ENCODE assay signal across 8 cellular contexts in the genomic region with DNA sequence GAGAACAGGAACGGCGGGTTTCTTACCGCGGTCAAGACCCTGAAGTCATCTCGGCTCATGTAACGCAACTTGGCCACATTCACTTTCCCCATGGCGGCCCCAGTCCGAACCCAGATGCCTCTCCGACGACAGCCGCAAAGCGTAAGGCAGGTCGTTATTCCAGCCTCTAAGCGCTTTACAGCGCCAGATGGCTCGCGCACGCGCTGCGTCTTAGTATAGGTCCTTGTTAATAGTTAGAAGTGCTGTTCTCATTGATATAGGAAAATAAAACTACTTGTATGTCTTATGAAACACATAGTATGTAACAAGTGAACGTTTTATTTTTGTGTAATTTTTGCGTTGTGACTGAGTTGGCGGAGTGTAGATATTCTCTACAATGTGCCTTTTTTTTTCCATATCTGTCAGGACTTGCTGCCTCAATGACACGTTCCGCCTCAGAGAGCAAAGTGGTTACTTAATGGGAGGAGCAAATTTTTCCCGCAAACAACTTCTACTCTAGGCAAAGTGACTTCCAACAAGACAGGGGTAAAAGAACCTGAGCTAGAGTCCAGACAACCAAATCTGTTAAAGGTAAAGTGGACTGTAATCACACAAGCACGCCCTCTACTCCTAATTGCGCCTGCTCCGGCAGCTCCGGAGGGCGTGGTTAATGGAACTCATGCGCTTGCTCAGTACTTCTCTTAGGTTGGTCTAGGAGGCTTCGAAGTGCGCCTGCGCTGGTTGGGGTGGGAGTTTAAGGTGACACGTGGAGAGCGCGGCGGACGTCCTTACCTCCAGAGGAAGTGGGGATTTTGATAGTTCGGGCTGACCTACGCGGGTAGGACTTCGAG. TPM values are rescaled to one million over a fixed set of nuclear protein-coding genes. Genes with fewer than 3 reads are reported as not detected.
DNase-seq lines count a peak whose midpoint lies in the region; ATAC-seq lines count a peak whose summit lies in the region.

RIOK2 (minus strand) TSS at position 148 of the 830 bp plus-strand sequence; CDS start at position 92, 56 bp downstream.

- no peaks in the 10 kb centered on the region for H3K27me3 Mint-ChIP-seq in activated CD4-positive, alpha-beta T cell treated with anti-CD3 and anti-CD28 coated beads for 36 hours

- DNase-seq in Ammon's horn (ENCODE audit: low spot score) = peak; percentile 97
- peak; percentile 55 for DNase-seq in GM19238 (ENCODE audit: insufficient read length, low spot score)
- peak; percentile 94 to 97 for DNase-seq in NCI-H524 (lab: John Stamatoyannopoulos, UW)
- DNase-seq in activated CD4-positive, alpha-beta T cell treated with anti-CD3 and anti-CD28 coated beads for 36 hours = peak; percentile 96
- peak; percentile 98 for DNase-seq in kidney glomerular epithelial cell (lab: John Stamatoyannopoulos, UW)
- peak; percentile 80 to 87 for DNase-seq in stimulated activated CD4-positive, alpha-beta T cell treated with anti-CD3 and anti-CD28 coated beads, Interleukin-1b, Interleukin-23, amount 100 ng/mL, for 1 hour (ENCODE audit: low read depth in 2 of 2)

- ATAC-seq in HG03442 (IDR thresholded peaks at IDR 0.05; ENCODE audit: unreplicated experiment) = peak; percentile 86
- ATAC-seq in activated CD4-positive, alpha-beta T cell treated with anti-CD3 and anti-CD28 coated beads for 36 hours = peak; percentile 94

- intact Hi-C loops in activated CD4-positive, alpha-beta T cell treated with anti-CD3 and anti-CD28 coated beads for 36 hours (cut with DNase I, micrococcal nuclease) = loop anchor here (1.0 to 10.0 kb wide), 10 partner anchors 248 to 1746 kb away; partner anchors contain the start of genes CAST (in 2 of the 2), ARSK (in 1 of the 2), CHD1 (in 1 of the 2) and ERAP2 (in 1 of the 2)

- peak within 1 kb of the TSS; percentile 100 for H3K27ac Mint-ChIP-seq in activated CD4-positive, alpha-beta T cell treated with anti-CD3 and anti-CD28 coated beads for 36 hours

- POLR2A ChIA-PET in activated CD4-positive, alpha-beta T cell treated with anti-CD3 and anti-CD28 coated beads for 36 hours (lab: Charles Lee) = no interaction called here

- H3K4me1 Mint-ChIP-seq in activated CD4-positive, alpha-beta T cell treated with anti-CD3 and anti-CD28 coated beads for 36 hours = peaks cover 33% of the 10 kb centered on the region

- H3K36me3 Mint-ChIP-seq in activated CD4-positive, alpha-beta T cell treated with anti-CD3 and anti-CD28 coated beads for 36 hours (ENCODE audit: low read depth) = peaks cover 28% of the 10 kb centered on the region

- CTCF ChIA-PET in activated CD4-positive, alpha-beta T cell treated with anti-CD3 and anti-CD28 coated beads for 36 hours (lab: Charles Lee) = interaction anchor here (0.6 to 1.0 kb wide), 3 partner anchors 20 to 477 kb away, joined by 3 read pairs; no protein-coding TSS in a partner anchor

- peak within 1 kb of the TSS; percentile 82 for H3K4me3 Mint-ChIP-seq in activated CD4-positive, alpha-beta T cell treated with anti-CD3 and anti-CD28 coated beads for 36 hours

- peak within 1 kb of the TSS; percentile 97 for H3K27ac ChIP-seq in cingulate gyrus (ENCODE audit: low read depth, low read length)

- peaks cover 4% of the 10 kb centered on the region for H3K9me3 Mint-ChIP-seq in activated CD4-positive, alpha-beta T cell treated with anti-CD3 and anti-CD28 coated beads for 36 hours (ENCODE audit: low read depth)

RNA-seq across cellular contexts. Expression of gene RIOK2, which starts in this region (rescaled TPM):
- total RNA-seq in activated CD4-positive, alpha-beta T cell treated with anti-CD3 and anti-CD28 coated beads for 36 hours = 10 to 100 TPM; 30.9 to 39.2 TPM

Comparison
In these comparisons a context has a peak if more than half of its experiments do, and no peak if none do; other contexts are left out.
1. Peak in every context shown above with its lines: DNase-seq, ATAC-seq and H3K27ac ChIP-seq.